Comparison of ENCODE assay signal across 8 cellular contexts in genomic region chr14:104680806-104681688, GRCh38. TPM values are rescaled to one million over a fixed set of nuclear protein-coding genes. Genes with fewer than 3 reads are reported as not detected.
DNase-seq lines count a peak whose midpoint lies in the region; ATAC-seq and TF ChIP-seq lines count a peak whose summit lies in the region.

No MANE protein-coding gene starts in this region.

- H3K9me3 ChIP-seq in AG04450 (ENCODE audit: control insufficient read depth, insufficient read depth, low read length) = peaks cover 6% of the 10 kb centered on the region

- peak overlapping the region; percentile 71 for H3K4me3 Mint-ChIP-seq in chondrocyte (ENCODE audit: unreplicated experiment)

- H3K27ac Mint-ChIP-seq in chondrocyte (ENCODE audit: unreplicated experiment) = peak overlapping the region; percentile 99

- peaks cover 57% of the 10 kb centered on the region for H3K4me1 Mint-ChIP-seq in chondrocyte (ENCODE audit: low read depth)

- CTCF ChIA-PET in AG04450 (lab: Charles Lee) = interaction anchor here (1.0 to 1.7 kb wide), 2 partner anchors 9 to 28 kb away, joined by 4 read pairs; no protein-coding TSS in a partner anchor

- no peaks in the 10 kb centered on the region for H3K27me3 ChIP-seq in AG04450 (ENCODE audit: control insufficient read depth, insufficient read depth, low read length)

- TF ChIP-seq CTCF in AG04450 (IDR thresholded peaks at IDR 0.05; ENCODE audit: low read depth, low read length) (peak; percentile 37), GM20000 (IDR thresholded peaks at IDR 0.05; ENCODE audit: extremely low read depth, missing control alignments) (peak; percentile 11), chondrocyte (IDR thresholded peaks at IDR 0.05) (peak; percentile 77)

- DNase-seq in AG04450 (ENCODE audit: low read depth, low spot score) (no peak), GM20000 (ENCODE audit: low spot score) (peak; percentile 80), NCI-H1694 treated with DMSO at 0.1 percent for 48 hours (lab: John Stamatoyannopoulos, UW) (peak; percentile 84), chondrocyte (ENCODE audit: low spot score) (no peak), left colon (peak; percentile 73 to 90), superior temporal gyrus (ENCODE audit: extremely low spot score) (peak; percentile 92), NCI-H1436 (lab: John Stamatoyannopoulos, UW) (no peak), cerebellum (ENCODE audit: low spot score) (no peak)

- POLR2A ChIA-PET in AG04450 (lab: Yijun Ruan, JAX) = interaction anchor here (0.9 to 1.0 kb wide), 2 partner anchors 10 to 47 kb away, joined by 3 read pairs; no protein-coding TSS in a partner anchor

- ATAC-seq in left colon = peak; percentile 58

- H3K27ac ChIP-seq in AG04450 (ENCODE audit: low read depth, low read length) = peak overlapping the region; percentile 99

- H3K27me3 Mint-ChIP-seq in chondrocyte (ENCODE audit: low read depth) = no peaks in the 10 kb centered on the region

- H3K4me3 ChIP-seq in AG04450 (ENCODE audit: low read depth, low read length) = peak overlapping the region; percentile 37

- H3K9me3 Mint-ChIP-seq in chondrocyte (ENCODE audit: low read depth) = no peaks in the 10 kb centered on the region

- no peaks in the 10 kb centered on the region for H3K36me3 Mint-ChIP-seq in chondrocyte (ENCODE audit: low read depth)

- intact Hi-C loops in left colon (cut with DNase I, micrococcal nuclease) = no loop called here

RNA-seq across cellular contexts. Expression of gene INF2, which starts 8.4 kb away (rescaled TPM):
- polyA plus RNA-seq in AG04450 (2011; rRNA removed) = 14.9 and 18.9 TPM in 2 replicates
- polyA minus RNA-seq in AG04450 (2011; rRNA and poly(A)+ RNA removed) = 12.1 and 16.1 TPM in 2 replicates
- total RNA-seq in chondrocyte (117 to 152 TPM (median 121 TPM) in 3 replicates), left colon (100 to 1,000 TPM; 187 to 203 TPM), cerebellum (4.2 TPM)

RNA-seq across cellular contexts. Expression of gene ADSS1, which starts 43.0 kb away (rescaled TPM):
- polyA plus RNA-seq in AG04450 (2011; rRNA removed) = 2.8 and 4.2 TPM in 2 replicates
- 1.9 and 7.4 TPM in 2 replicates for polyA minus RNA-seq in AG04450 (2011; rRNA and poly(A)+ RNA removed)
- total RNA-seq in chondrocyte = 7.1 to 9.9 TPM (median 7.9 TPM) in 3 replicates
- total RNA-seq in left colon = 1 to 10 TPM; 3.3 to 4.4 TPM
- total RNA-seq in cerebellum = 1.9 TPM

Comparison
In these comparisons a context has a peak if more than half of its experiments do, and no peak if none do; other contexts are left out.
1. DNase-seq: peak in GM20000 (single experiment), NCI-H1694 treated with DMSO at 0.1 percent for 48 hours (single experiment), left colon (2 of 2) and superior temporal gyrus (single experiment); none in AG04450 (single experiment), chondrocyte (single experiment), NCI-H1436 (single experiment) and cerebellum (single experiment).
2. CTCF ChIP-seq: peak in every context shown above with its lines; median percentile 77 in chondrocyte; 37 in AG04450; 11 in GM20000.
3. RNA of gene INF2, which starts 8.4 kb away (total RNA-seq): 187 to 203 TPM in left colon and 117 to 152 TPM in chondrocyte; 4.2 TPM in cerebellum (single experiment); every median in the first group is over 10 times any median in the second.